Comparison of ENCODE assay signal across 9 cellular contexts in the genomic region with DNA sequence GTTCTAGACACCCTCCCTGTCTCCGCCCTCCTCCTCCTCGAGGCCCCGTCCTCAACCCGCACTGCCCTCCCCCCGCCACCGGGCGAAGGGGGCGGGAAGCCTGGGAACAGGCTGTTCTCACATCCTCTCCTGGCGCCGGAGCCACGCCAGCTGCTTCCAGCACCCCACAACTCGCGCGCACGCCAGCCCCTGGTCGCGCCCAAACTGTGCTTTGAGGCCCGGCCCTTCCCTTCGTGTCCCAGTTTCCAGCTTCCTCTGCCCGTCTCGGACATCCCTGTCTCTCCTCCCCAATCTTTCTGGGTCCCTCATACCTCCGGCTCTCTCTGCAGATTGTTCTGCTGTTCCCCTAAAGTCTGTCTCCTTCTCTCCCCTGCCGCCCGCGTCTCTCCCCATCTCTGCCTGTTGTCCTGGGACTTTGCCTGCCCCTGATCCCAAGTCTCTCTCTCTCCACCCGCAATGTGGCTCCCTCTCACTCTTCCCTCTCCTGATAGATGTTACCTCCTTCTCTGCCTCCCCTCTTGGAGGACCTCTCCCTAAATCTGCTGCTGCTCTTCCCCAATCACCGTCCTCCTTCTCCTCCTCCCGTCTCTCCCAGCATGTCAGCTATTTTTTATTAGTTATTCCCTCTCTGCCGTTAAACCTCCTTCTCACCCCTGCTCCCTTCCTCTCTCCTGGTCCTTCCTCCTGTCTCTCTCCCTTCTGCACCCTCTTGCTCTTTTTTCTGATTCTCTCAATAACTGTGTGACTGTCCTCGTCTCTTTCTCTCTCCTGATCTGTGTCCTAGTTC. TPM values are rescaled to one million over a fixed set of nuclear protein-coding genes. Genes with fewer than 3 reads are reported as not detected.
A peak's percentile ranks its signal among the peaks of the same experiment; 100 is the strongest.
DNase-seq lines count a peak whose midpoint lies in the region; ATAC-seq and TF ChIP-seq lines count a peak whose summit lies in the region.
"Had no signal": no experiment of that assay in that cellular context is flagged by ENCODE, and none has a peak within 500 bp of the region (broad histone marks: within the 10 kb centered on the region; RNA-seq: fewer than 3 reads in every experiment).

No MANE protein-coding gene starts in this region.

- H3K27ac ChIP-seq in aorta (ENCODE audit: low read depth in 1 of 2, low read length in 2 of 2): peak overlapping the region in 1 of 2 donors; percentile 22

- 0 to 1% methylated on average over 29 of the region's 30 CpGs for WGBS in aorta, 2 donors

- H3K9me3 Mint-ChIP-seq in endothelial cell (ENCODE audit: unreplicated experiment): no peaks in the 10 kb centered on the region
- H3K9me3 Mint-ChIP-seq: T-helper 1 cell treated with Interleukin-12 subunit alpha and Interleukin-12 subunit beta and Interleukin-4 antibody, amounts not matched to agents 30 μg/mL and 1 μg/mL, for 36 hours had no signal

- no peak for TF ChIP-seq CTCF in endothelial cell (IDR thresholded peaks at IDR 0.05; ENCODE audit: unreplicated experiment)

- peaks cover 22% of the 10 kb centered on the region for H3K27me3 Mint-ChIP-seq in endothelial cell (ENCODE audit: unreplicated experiment)

- H3K4me1 ChIP-seq in aorta (ENCODE audit: control insufficient read depth in 1 of 2, insufficient read depth in 2 of 2, low read length in 2 of 2): no peaks in the 10 kb centered on the region

- no peaks in the 10 kb centered on the region for H3K27me3 ChIP-seq in aorta (ENCODE audit: control insufficient read depth in 1 of 2, insufficient read depth in 2 of 2, low read length in 1 of 2)

- peaks cover 7% of the 10 kb centered on the region for H3K4me1 Mint-ChIP-seq in endothelial cell (ENCODE audit: unreplicated experiment)

- no peaks in the 10 kb centered on the region for H3K9me3 ChIP-seq in aorta (ENCODE audit: control insufficient read depth, low read length)

- ATAC-seq in aorta (ENCODE audit: low FRiP score): peak; percentile 85
- no peak for ATAC-seq in GM18498 (IDR thresholded peaks at IDR 0.05; ENCODE audit: unreplicated experiment)

- no peaks in the 10 kb centered on the region for H3K36me3 ChIP-seq in aorta (ENCODE audit: control insufficient read depth in 1 of 2, insufficient read depth in 2 of 2, low read length in 1 of 2)

- peaks cover 7% of the 10 kb centered on the region for H3K36me3 Mint-ChIP-seq in endothelial cell (ENCODE audit: low read depth, unreplicated experiment)

- peak overlapping the region; percentile 74 for H3K4me3 Mint-ChIP-seq in endothelial cell (ENCODE audit: unreplicated experiment)
- H3K4me3 Mint-ChIP-seq: T-helper 1 cell treated with Interleukin-12 subunit alpha and Interleukin-12 subunit beta and Interleukin-4 antibody, amounts not matched to agents 30 μg/mL and 1 μg/mL, for 36 hours had no signal

- H3K27ac Mint-ChIP-seq in endothelial cell (ENCODE audit: unreplicated experiment): peak overlapping the region; percentile 15
- H3K27ac Mint-ChIP-seq: T-helper 1 cell treated with Interleukin-12 subunit alpha and Interleukin-12 subunit beta and Interleukin-4 antibody, amounts not matched to agents 30 μg/mL and 1 μg/mL, for 36 hours had no signal

- intact Hi-C loops in aorta (cut with DNase I): no loop called here

- H3K4me3 ChIP-seq in aorta (ENCODE audit: low read length in 2 of 2): no peak overlapping the region

- DNase-seq in SHP77 (lab: John Stamatoyannopoulos, UW): peak; percentile 5 to 67
- DNase-seq in SHP77 treated with DMSO at 0.1 percent for 48 hours (lab: John Stamatoyannopoulos, UW): no peak
- DNase-seq in endothelial cell (ENCODE audit: low spot score): no peak
- DNase-seq in middle frontal gyrus (ENCODE audit: extremely low spot score, low spot score): peak; percentile 63
- DNase-seq in aorta: peak; percentile 81 to 88
- DNase-seq in NK-92 treated with Interleukin-12 subunit alpha and Interleukin-12 subunit beta, amount 100 ng/mL, for 24 hours (lab: John Stamatoyannopoulos, UW): no peak
- DNase-seq in activated CD8-positive, alpha-beta memory T cell treated with anti-CD3 and anti-CD28 coated beads, Interleukin-2, amount 50 U/mL, for 4 hours: no peak

RNA-seq across cellular contexts. Expression of a gene that starts 14.2 kb away (rescaled TPM):
- total RNA-seq in endothelial cell (ENCODE audit: unreplicated experiment) (6.0 TPM), aorta (1 to 10 TPM; 1.3 to 2.1 TPM)
- under 1 TPM in 1 of 2 donors, not detected in 1; 0.72 TPM for polyA plus RNA-seq in aorta

RNA-seq across cellular contexts. Expression of a gene that starts 46.3 kb away (rescaled TPM):
- total RNA-seq in endothelial cell (ENCODE audit: unreplicated experiment) (2.1 TPM), aorta (100 to 1,000 TPM; 306 to 783 TPM)
- polyA plus RNA-seq in aorta: 1,000 to 10,000 TPM; 1,120 to 1,551 TPM

RNA-seq across cellular contexts. Expression of a gene that starts 54.5 kb away (rescaled TPM):
- 93.4 TPM for total RNA-seq in endothelial cell (ENCODE audit: unreplicated experiment)
- 100 to 1,000 TPM; 146 to 155 TPM for total RNA-seq in aorta
- polyA plus RNA-seq in aorta: 100 to 1,000 TPM; 238 to 292 TPM

Comparison
In these comparisons a context has a peak if more than half of its experiments do, and no peak if none do; other contexts are left out.
1. DNase-seq: peak in SHP77 (2 of 2), middle frontal gyrus (single experiment) and aorta (2 of 2); none in SHP77 treated with DMSO at 0.1 percent for 48 hours (single experiment), endothelial cell (single experiment), NK-92 treated with Interleukin-12 subunit alpha and Interleukin-12 subunit beta, amount 100 ng/mL, for 24 hours (single experiment) and activated CD8-positive, alpha-beta memory T cell treated with anti-CD3 and anti-CD28 coated beads, Interleukin-2, amount 50 U/mL, for 4 hours (single experiment).
2. RNA of a gene that starts 46.3 kb away (total RNA-seq): 306 to 783 TPM in aorta; 2.1 TPM in endothelial cell (single experiment); every median in the first group is over 10 times any median in the second.